ENCODE assay signal across 2 cellular contexts in genomic region chr7:45114257-45114656, GRCh38.
TF ChIP-seq lines count a peak whose summit lies in the region.

No MANE protein-coding gene starts in this region.

TF ChIP-seq in HEK293, 187 proteins besides CTCF, POLR2A, EP300 and RAD21:
- TF ChIP-seq ZNF146 (tag by site-specific recombination; IDR thresholded peaks at IDR 0.05): peak; percentile 49; the same call in 1 of the 2 replicates
TF ChIP-seq in HEK293: peak in this region for 1; not testable (repeated sequence) for 186.

TF ChIP-seq in K562, 482 proteins besides CTCF, POLR2A, EP300 and RAD21:
- TF ChIP-seq ZNF232 (CRISPR knock-in tag; IDR thresholded peaks at IDR 0.05) (0 out of 2 replicates have a peak, but pooled peaks have one; percentile 26), ZNF146 (CRISPR knock-in tag; IDR thresholded peaks at IDR 0.05; ENCODE audit: unreplicated experiment) (peak; percentile 89), TGIF2 (CRISPR knock-in tag; IDR thresholded peaks at IDR 0.05) (0 out of 2 replicates have a peak, but pooled peaks have one; percentile 27)
TF ChIP-seq in K562: peak in this region for 3; not testable (repeated sequence) for 479.
